Comparison of ENCODE assay signal across 9 cellular contexts in the genomic region with DNA sequence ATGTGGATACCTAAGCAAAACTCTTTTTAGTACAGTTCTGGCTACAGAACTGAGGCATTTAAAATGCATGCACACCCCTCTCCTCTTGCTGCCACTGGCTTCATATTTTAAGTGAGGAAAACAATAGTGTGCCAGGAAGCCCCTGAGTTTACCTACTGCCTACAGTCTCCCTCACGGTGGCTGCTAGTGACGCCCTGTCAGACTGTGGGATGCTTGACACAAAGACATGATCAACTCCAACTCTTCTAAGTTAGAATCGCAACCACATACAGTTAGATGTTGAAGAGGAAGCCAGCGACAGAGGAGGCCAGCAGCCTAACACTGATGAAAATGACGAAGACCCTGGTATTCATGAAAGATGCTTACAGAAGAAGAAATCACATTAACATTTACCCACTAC. TPM values are rescaled to one million over a fixed set of nuclear protein-coding genes. Genes with fewer than 3 reads are reported as not detected.
A peak's percentile ranks its signal among the peaks of the same experiment; 100 is the strongest.
DNase-seq lines count a peak whose midpoint lies in the region; ATAC-seq, FAIRE-seq and TF ChIP-seq lines count a peak whose summit lies in the region.
"Had no signal": no experiment of that assay in that cellular context is flagged by ENCODE, and none has a peak within 500 bp of the region (broad histone marks: within the 10 kb centered on the region; RNA-seq: fewer than 3 reads in every experiment).

No MANE protein-coding gene starts in this region.

- peak overlapping the region; percentile 94 for H3K27ac ChIP-seq in CD8-positive, alpha-beta T cell (ENCODE audit: low read depth, low read length)
- H3K27ac ChIP-seq in H1 (ENCODE audit: low read depth, low read length) (no peak overlapping the region), neuronal stem cell (replicated peaks; ENCODE audit: low read length) (no peak overlapping the region)

- FAIRE-seq in H1 (lab: Jason Lieb, UNC): no peak
- FAIRE-seq: colon had no signal

- CTCF ChIA-PET in CD8-positive, alpha-beta T cell (lab: Charles Lee): no interaction called here
- CTCF ChIA-PET in H1 (lab: Charles Lee; ENCODE audit: partially characterized antibody): interaction anchor here (0.9 kb wide), 1 partner anchor 81 kb away, joined by 3 read pairs; no protein-coding TSS in a partner anchor

- H3K4ac ChIP-seq in H1 (replicated peaks; ENCODE audit: insufficient read length, low read depth, low read length) (no peak overlapping the region), neuronal stem cell (ENCODE audit: low read length) (no peak overlapping the region)

- POLR2A ChIA-PET in CD8-positive, alpha-beta T cell (lab: Charles Lee): no interaction called here
- POLR2A ChIA-PET in H1 (lab: Charles Lee; ENCODE audit: partially characterized antibody): interaction anchor here (1.2 to 1.4 kb wide), 2 partner anchors 8 to 72 kb away, joined by 3 to 6 read pairs; no protein-coding TSS in a partner anchor

- H3K4me3 ChIP-seq in CD8-positive, alpha-beta T cell (ENCODE audit: low read depth, low read length): peak overlapping the region; percentile 72
- H3K4me3 ChIP-seq in H1 (ENCODE audit: extremely low read depth in 1 of 4, insufficient read depth in 2 of 4, low read depth in 3 of 4, low read length in 4 of 4) (peak overlapping the region; percentile 75 to 88 (median 84); a peak in 7 of 8 replicates), neuronal stem cell (ENCODE audit: low read length in 2 of 2) (peak overlapping the region in 1 of 2 donors; percentile 96)

- H3K27me3 ChIP-seq in CD8-positive, alpha-beta T cell (ENCODE audit: insufficient read depth, low read length): no peaks in the 10 kb centered on the region
- H3K27me3 ChIP-seq in H1 (replicated peaks in 1 of 4; ENCODE audit: control insufficient read depth in 3 of 4, extremely low read depth in 1 of 4, insufficient read depth in 3 of 4, low read length in 3 of 4) (no peaks in the 10 kb centered on the region), neuronal stem cell (ENCODE audit: control insufficient read depth in 3 of 3, insufficient read depth in 3 of 3, low read depth in 1 of 3, low read length in 3 of 3) (no peaks in the 10 kb centered on the region)

- peaks cover 12 to 24% of the 10 kb centered on the region in 2 experiments for H4K20me1 ChIP-seq in H1 (replicated peaks in 1 of 2; ENCODE audit: control insufficient read depth in 1 of 2, insufficient read depth in 2 of 2, low read length in 2 of 2)

- H3K27me3 Mint-ChIP-seq in CD8-positive, alpha-beta T cell (ENCODE audit: low read depth): no peaks in the 10 kb centered on the region

- H3K79me1 ChIP-seq in H1 (ENCODE audit: low read depth, low read length): no peaks in the 10 kb centered on the region; the same call in none of the 2 replicates
- peaks cover 8% of the 10 kb centered on the region for H3K79me1 ChIP-seq in neuronal stem cell (ENCODE audit: low read depth, low read length)

- H3K4me2 ChIP-seq in H1 (ENCODE audit: insufficient read depth in 1 of 2, low read depth in 2 of 2, low read length in 2 of 2): peak overlapping the region; percentile 76 to 91
- peak overlapping the region; percentile 27 for H3K4me2 ChIP-seq in neuronal stem cell (ENCODE audit: insufficient read depth, low read length, poor library complexity, severe bottlenecking)

- H4K5ac ChIP-seq in H1 (ENCODE audit: insufficient read length, low read depth, low read length): no peak overlapping the region

- no peak for TF ChIP-seq RAD21 in H1 (IDR thresholded peaks at IDR 0.05 in 1 of 2, conservative IDR thresholded peaks at IDR 0.05 in 1 of 2; ENCODE audit: low read depth in 2 of 2, low read length in 2 of 2)

- intact Hi-C loops in CD8-positive, alpha-beta T cell (cut with DNase I, micrococcal nuclease): loop anchor here (5.0 kb wide), 5 partner anchors 234 to 971 kb away; a partner anchor contains a TSS

- WGBS in H1 (ENCODE audit: extremely low coverage in 1 of 2, insufficient coverage in 1 of 2, insufficient read length in 1 of 2, insufficient replicate concordance in 2 of 2, low coverage in 1 of 2, low lambda C conversion rate in 2 of 2, missing lambda C conversion rate in 1 of 2), 2 experiments: 72% methylated on average over 5 of the region's 5 CpGs; no CpG with 5 or more reads in 1 of the 2 experiments
- no CpG with 5 or more reads among the region's 5 CpGs for WGBS in neuronal stem cell (ENCODE audit: extremely low coverage in 2 of 2, insufficient read length in 2 of 2, insufficient replicate concordance in 1 of 2), 2 donors

- H2BK5ac ChIP-seq in H1 (ENCODE audit: low read depth, low read length) (no peak overlapping the region; the same call in 1 of the 2 replicates), neuronal stem cell (ENCODE audit: low read length) (no peak overlapping the region)

- peak overlapping the region in 3 of 4 experiments; percentile 5 to 96 (median 89); a peak in 4 of 7 replicates for H3K9ac ChIP-seq in H1 (replicated peaks in 1 of 4; ENCODE audit: extremely low read depth in 1 of 4, low read depth in 3 of 4, low read length in 3 of 4)
- no peak overlapping the region for H3K9ac ChIP-seq in neuronal stem cell (ENCODE audit: low read depth, low read length, poor library complexity)

- no peak for TF ChIP-seq CTCF in CD8-positive, alpha-beta T cell (IDR thresholded peaks at IDR 0.05)
- no peak for TF ChIP-seq CTCF in H1 (IDR thresholded peaks at IDR 0.05; ENCODE audit: control extremely low read depth in 1 of 3, insufficient read depth in 1 of 3, low read depth in 1 of 3, low read length in 3 of 3)

- peaks cover 13% of the 10 kb centered on the region for H3K36me3 ChIP-seq in CD8-positive, alpha-beta T cell (ENCODE audit: insufficient read depth, low read length)
- H3K36me3 ChIP-seq in H1 (ENCODE audit: control insufficient read depth in 2 of 4, insufficient read depth in 4 of 4, low read length in 3 of 4) (peaks cover 4 to 14% (median 6%) of the 10 kb centered on the region in 4 experiments; a peak in 6 of 8 replicates), neuronal stem cell (replicated peaks in 1 of 2; ENCODE audit: control insufficient read depth in 2 of 2, insufficient read depth in 2 of 2, low read length in 2 of 2) (peaks cover 14 to 34% of the 10 kb centered on the region in 2 donors)

- H3K56ac ChIP-seq in H1 (replicated peaks; ENCODE audit: insufficient read length, low read depth, low read length): no peak overlapping the region

- H4K91ac ChIP-seq in H1 (replicated peaks; ENCODE audit: insufficient read length, low read length) (no peak overlapping the region), neuronal stem cell (ENCODE audit: low read depth, low read length, poor library complexity) (no peak overlapping the region)

- H2BK15ac ChIP-seq in H1 (ENCODE audit: low read length) (no peak overlapping the region), neuronal stem cell (ENCODE audit: low read length) (no peak overlapping the region)

- H3K9me3 Mint-ChIP-seq in CD8-positive, alpha-beta T cell: no peaks in the 10 kb centered on the region

- H3K36me3 Mint-ChIP-seq in CD8-positive, alpha-beta T cell: peaks cover 39% of the 10 kb centered on the region

- no peak for ATAC-seq in CD8-positive, alpha-beta T cell

- H3K4me3 Mint-ChIP-seq in CD8-positive, alpha-beta T cell: peak overlapping the region; percentile 98

- peak in 1 of 7 experiments; percentile 36 for DNase-seq in CD8-positive, alpha-beta T cell
- peak; percentile 12 for DNase-seq in OCI-M1 (lab: John Stamatoyannopoulos, UW)
- no peak for DNase-seq in H1 (ENCODE audit: low read depth in 1 of 2, low spot score in 2 of 2)
- DNase-seq in neuronal stem cell (ENCODE audit: low spot score): no peak
- no peak for DNase-seq in NCI-H2107 treated with DMSO at 0.1 percent for 48 hours (lab: John Stamatoyannopoulos, UW; ENCODE audit: unreplicated experiment)
- DNase-seq in hippocampal formation (lab: John Stamatoyannopoulos, UW): no peak
- no peak for DNase-seq in ACHN
- DNase-seq in middle frontal gyrus (ENCODE audit: extremely low spot score, low spot score): no peak

- H2BK120ac ChIP-seq in H1 (replicated peaks; ENCODE audit: low read depth, low read length) (no peak overlapping the region), neuronal stem cell (ENCODE audit: low read depth, low read length) (no peak overlapping the region)

- H2AK5ac ChIP-seq in H1 (ENCODE audit: low read depth, low read length) (no peak overlapping the region), neuronal stem cell (ENCODE audit: low read depth, low read length) (no peak overlapping the region)

- peaks cover 29% of the 10 kb centered on the region for H3K4me1 ChIP-seq in CD8-positive, alpha-beta T cell (ENCODE audit: insufficient read depth, low read length)
- H3K4me1 ChIP-seq in H1 (replicated peaks in 1 of 4; ENCODE audit: control insufficient read depth in 3 of 4, insufficient read depth in 4 of 4, low read length in 3 of 4) (peaks cover 2 to 13% (median 3%) of the 10 kb centered on the region in 4 experiments), neuronal stem cell (ENCODE audit: control insufficient read depth in 2 of 2, insufficient read depth in 1 of 2, low read depth in 1 of 2, low read length in 2 of 2) (peaks cover 10 to 30% of the 10 kb centered on the region in 2 donors)

- no peak for TF ChIP-seq EP300 in H1 (IDR thresholded peaks at IDR 0.05; ENCODE audit: borderline replicate concordance in 1 of 2, low read depth in 2 of 2, low read length in 2 of 2)

- no peak overlapping the region for H2BK20ac ChIP-seq in H1 (ENCODE audit: low read length)

- H3K4me1 Mint-ChIP-seq in CD8-positive, alpha-beta T cell (ENCODE audit: low read depth): peaks cover 40% of the 10 kb centered on the region

- H3K23ac ChIP-seq in H1 (ENCODE audit: insufficient read length) (no peak overlapping the region), neuronal stem cell (ENCODE audit: low read depth, low read length, poor library complexity) (no peak overlapping the region)

- peaks cover 9% of the 10 kb centered on the region; the same call in 1 of the 2 replicates for H3K23me2 ChIP-seq in H1 (ENCODE audit: low read depth, low read length)

- no peak overlapping the region for H3K14ac ChIP-seq in H1 (ENCODE audit: insufficient read length)
- H3K14ac ChIP-seq in neuronal stem cell (ENCODE audit: low read length): no peak overlapping the region

- peaks cover 21 to 56% of the 10 kb centered on the region in 2 experiments for H3K79me2 ChIP-seq in H1 (ENCODE audit: control insufficient read depth in 1 of 2, insufficient read depth in 2 of 2, low read length in 2 of 2)

- in situ Hi-C loops in ACHN (cut with HindIII; ENCODE audit: low pct_ligation_motif_present, low pct_unique_long_range_greater_than_20kb, low sequenced_read_pairs): loop anchor here (10.0 kb wide), 1 partner anchor 73 kb away; no protein-coding TSS in a partner anchor

- H3K9me3 ChIP-seq in CD8-positive, alpha-beta T cell (ENCODE audit: low read length): no peaks in the 10 kb centered on the region
- H3K9me3 ChIP-seq in H1 (ENCODE audit: insufficient read depth in 2 of 2, low read depth in 1 of 2, low read length in 1 of 2) (no peaks in the 10 kb centered on the region), neuronal stem cell (replicated peaks in 1 of 2; ENCODE audit: control insufficient read depth in 2 of 2, insufficient read depth in 1 of 2, low read depth in 1 of 2, low read length in 2 of 2) (no peaks in the 10 kb centered on the region)

- H2AFZ ChIP-seq in H1 (ENCODE audit: low read length) (no peak overlapping the region), neuronal stem cell (ENCODE audit: low read length) (no peak overlapping the region)

- peak overlapping the region; percentile 89 for H3K27ac Mint-ChIP-seq in CD8-positive, alpha-beta T cell

- H4K8ac ChIP-seq in H1 (ENCODE audit: extremely low read depth, insufficient read depth, low read length) (no peak overlapping the region), neuronal stem cell (ENCODE audit: low read depth, low read length) (no peak overlapping the region)

- H2BK12ac ChIP-seq in H1 (ENCODE audit: low read depth, low read length) (no peak overlapping the region), neuronal stem cell (ENCODE audit: low read length) (no peak overlapping the region)

- H3K18ac ChIP-seq in H1 (ENCODE audit: extremely low read depth, low read length) (no peak overlapping the region), neuronal stem cell (ENCODE audit: low read length) (no peak overlapping the region)

- no peak for TF ChIP-seq POLR2A in H1 (IDR thresholded peaks at IDR 0.05; ENCODE audit: control extremely low read depth in 1 of 2, low read depth in 2 of 2, low read length in 2 of 2)

RNA-seq across cellular contexts. Expression of a gene that starts 1.3 kb away (rescaled TPM):
- total RNA-seq in CD8-positive, alpha-beta T cell: 10 to 100 TPM; 81.0 to 83.5 TPM
- 47.1 and 49.0 TPM in 2 replicates for total RNA-seq in H1 (2021; fragmentation: NEBNext Ultra II Directional; extraction: Animal tissue kit (Norgen Biotek cat#: 25700))
- 21.6 and 25.1 TPM in 2 replicates for polyA plus RNA-seq in H1 (2011; rRNA removed)
- polyA plus RNA-seq in H1 (2011; cell fraction: cytosol; rRNA removed): 14.2 TPM
- polyA plus RNA-seq in H1 (2011; cell fraction: nucleus; rRNA removed): 48.6 TPM
- polyA plus RNA-seq in H1 (2012, experiment 1 of 2): 37.5 to 42.3 TPM (median 39.5 TPM) in 4 replicates
- 38.1 TPM for polyA plus RNA-seq in H1 (2012, experiment 2 of 2)
- 26.8 TPM for polyA plus RNA-seq in H1 (2013, experiment 1 of 2)
- 24.9 TPM for polyA plus RNA-seq in H1 (2013, experiment 2 of 2)
- 20.7 and 22.0 TPM in 2 replicates for polyA minus RNA-seq in H1 (2011; rRNA and poly(A)+ RNA removed)
- 27.2 TPM for polyA minus RNA-seq in H1 (2011; cell fraction: cytosol; rRNA and poly(A)+ RNA removed)
- 24.2 TPM for polyA minus RNA-seq in H1 (2011; cell fraction: nucleus; rRNA and poly(A)+ RNA removed)
- polyA plus RNA-seq in neuronal stem cell (2013, experiment 1 of 2): 14.7 TPM
- polyA plus RNA-seq in neuronal stem cell (2013, experiment 2 of 2): 15.9 TPM

RNA-seq across cellular contexts. Expression of a gene that starts 41.9 kb away (rescaled TPM):
- 10 to 100 TPM; 11.4 to 12.7 TPM for total RNA-seq in CD8-positive, alpha-beta T cell
- total RNA-seq in H1 (2021; fragmentation: NEBNext Ultra II Directional; extraction: Animal tissue kit (Norgen Biotek cat#: 25700)): 11.3 and 11.5 TPM in 2 replicates
- polyA plus RNA-seq in H1 (2011; rRNA removed): 8.7 and 14.3 TPM in 2 replicates
- polyA plus RNA-seq in H1 (2011; cell fraction: cytosol; rRNA removed): 9.6 TPM
- polyA plus RNA-seq in H1 (2011; cell fraction: nucleus; rRNA removed): 42.3 TPM
- polyA plus RNA-seq in H1 (2012, experiment 1 of 2): 6.3 to 11.1 TPM (median 9.2 TPM) in 4 replicates
- 5.9 TPM for polyA plus RNA-seq in H1 (2012, experiment 2 of 2)
- polyA plus RNA-seq in H1 (2013, experiment 1 of 2): 7.4 TPM
- polyA plus RNA-seq in H1 (2013, experiment 2 of 2): 7.1 TPM
- 3.2 and 4.8 TPM in 2 replicates for polyA minus RNA-seq in H1 (2011; rRNA and poly(A)+ RNA removed)
- polyA minus RNA-seq in H1 (2011; cell fraction: cytosol; rRNA and poly(A)+ RNA removed): 5.7 TPM
- polyA minus RNA-seq in H1 (2011; cell fraction: nucleus; rRNA and poly(A)+ RNA removed): 11.1 TPM
- polyA plus RNA-seq in neuronal stem cell (2013, experiment 1 of 2): 17.9 TPM
- 17.2 TPM for polyA plus RNA-seq in neuronal stem cell (2013, experiment 2 of 2)
